Comparison of ENCODE assay signal across 30 cellular contexts in genomic region chr4:189505380-189505779, GRCh38.
"Had no signal": no experiment of that assay in that cellular context is flagged by ENCODE, and none has a peak within 500 bp of the region (broad histone marks: within the 10 kb centered on the region; RNA-seq: fewer than 3 reads in every experiment).

No MANE protein-coding gene starts in this region.

- H3K36me3 Mint-ChIP-seq: activated CD8-positive, alpha-beta memory T cell treated with anti-CD3 and anti-CD28 coated beads, Interleukin-2, amount 10 ng/mL, durations not matched to agents 7 days and 5 days; activated naive CD4-positive, alpha-beta T cell treated with anti-CD3 and anti-CD28 coated beads, Interleukin-2, amount 50 U/mL, for 24 hours; activated naive CD8-positive, alpha-beta T cell treated with anti-CD3 and anti-CD28 coated beads, Interleukin-2, amount 10 ng/mL, durations not matched to agents 7 days and 5 days had no signal

- H3K4me1 Mint-ChIP-seq: activated CD4-positive, alpha-beta memory T cell treated with anti-CD3 and anti-CD28 coated beads, Interleukin-2, amount 10 ng/mL, durations not matched to agents 7 days and 5 days; activated CD8-positive, alpha-beta memory T cell treated with anti-CD3 and anti-CD28 coated beads, Interleukin-2, amount 10 ng/mL, durations not matched to agents 7 days and 5 days; activated naive CD4-positive, alpha-beta T cell treated with anti-CD3 and anti-CD28 coated beads, Interleukin-2, amount 50 U/mL, for 24 hours; activated naive CD8-positive, alpha-beta T cell treated with anti-CD3 and anti-CD28 coated beads, Interleukin-2, amount 10 ng/mL, durations not matched to agents 7 days and 5 days; activated T-helper 17 cell treated with anti-CD3 and anti-CD28 coated beads, Interleukin-2, amount 50 U/mL, for 72 hours had no signal

- H3K27me3 Mint-ChIP-seq: activated CD4-positive, alpha-beta memory T cell treated with anti-CD3 and anti-CD28 coated beads, Interleukin-2, amount 10 ng/mL, durations not matched to agents 7 days and 5 days; activated CD8-positive, alpha-beta memory T cell treated with anti-CD3 and anti-CD28 coated beads, Interleukin-2, amount 10 ng/mL, durations not matched to agents 7 days and 5 days; activated naive CD4-positive, alpha-beta T cell treated with anti-CD3 and anti-CD28 coated beads, Interleukin-2, amount 50 U/mL, for 24 hours; activated naive CD8-positive, alpha-beta T cell treated with anti-CD3 and anti-CD28 coated beads, Interleukin-2, amount 10 ng/mL, durations not matched to agents 7 days and 5 days had no signal

- H3K27me3 ChIP-seq: ascending aorta, cardiac muscle cell, SJCRH30 had no signal

- H3K27ac ChIP-seq: ascending aorta, cardiac muscle cell, SJCRH30, SK-N-MC, WERI-Rb-1 had no signal

- H3K4me3 Mint-ChIP-seq: activated CD4-positive, alpha-beta memory T cell treated with anti-CD3 and anti-CD28 coated beads, Interleukin-2, amount 10 ng/mL, durations not matched to agents 7 days and 5 days; activated CD8-positive, alpha-beta memory T cell treated with anti-CD3 and anti-CD28 coated beads, Interleukin-2, amount 10 ng/mL, durations not matched to agents 7 days and 5 days; activated naive CD4-positive, alpha-beta T cell treated with anti-CD3 and anti-CD28 coated beads, Interleukin-2, amount 50 U/mL, for 24 hours; activated naive CD8-positive, alpha-beta T cell treated with anti-CD3 and anti-CD28 coated beads, Interleukin-2, amount 10 ng/mL, durations not matched to agents 7 days and 5 days; activated T-cell treated with anti-CD3 and anti-CD28 coated beads, Interleukin-2, amount 50 U/mL, for 72 hours; activated T-helper 17 cell treated with anti-CD3 and anti-CD28 coated beads, Interleukin-2, amount 50 U/mL, for 72 hours had no signal

- H3K27ac Mint-ChIP-seq: activated CD4-positive, alpha-beta memory T cell treated with anti-CD3 and anti-CD28 coated beads, Interleukin-2, amount 10 ng/mL, durations not matched to agents 7 days and 5 days; activated CD8-positive, alpha-beta memory T cell treated with anti-CD3 and anti-CD28 coated beads, Interleukin-2, amount 10 ng/mL, durations not matched to agents 7 days and 5 days; activated naive CD4-positive, alpha-beta T cell treated with anti-CD3 and anti-CD28 coated beads, Interleukin-2, amount 50 U/mL, for 24 hours; activated naive CD8-positive, alpha-beta T cell treated with anti-CD3 and anti-CD28 coated beads, Interleukin-2, amount 10 ng/mL, durations not matched to agents 7 days and 5 days; activated T-cell treated with anti-CD3 and anti-CD28 coated beads, Interleukin-2, amount 50 U/mL, for 72 hours; activated T-helper 17 cell treated with anti-CD3 and anti-CD28 coated beads, Interleukin-2, amount 50 U/mL, for 72 hours had no signal

- DNase-seq: activated CD4-positive, alpha-beta memory T cell treated with anti-CD3 and anti-CD28 coated beads, Interleukin-2, amount 10 ng/mL, durations not matched to agents 7 days and 5 days; activated CD4-positive, alpha-beta T cell treated with anti-CD3 and anti-CD28 coated beads for 1 hour; activated CD4-positive, alpha-beta T cell treated with anti-CD3 and anti-CD28 coated beads for 48 hours; activated CD4-positive, CD25-positive, alpha-beta regulatory T cell; activated CD8-positive, alpha-beta memory T cell treated with anti-CD3 and anti-CD28 coated beads for 24 hours; activated CD8-positive, alpha-beta memory T cell treated with anti-CD3 and anti-CD28 coated beads, Interleukin-2, amount 10 ng/mL, durations not matched to agents 7 days and 5 days; activated CD8-positive, alpha-beta memory T cell treated with anti-CD3 and anti-CD28 coated beads, Interleukin-2, amount 50 U/mL, for 48 hours; activated effector memory CD4-positive, alpha-beta T cell treated with anti-CD3 and anti-CD28 coated beads, Interleukin-2, amount 50 U/mL, for 16 hours; activated naive CD4-positive, alpha-beta T cell; activated naive CD8-positive, alpha-beta T cell treated with anti-CD3 and anti-CD28 coated beads, Interleukin-2, amount 10 ng/mL, durations not matched to agents 7 days and 5 days; activated T-cell treated with anti-CD3 and anti-CD28 coated beads, Interleukin-2, amount 50 U/mL, for 72 hours; amygdala; MM.1S; MV-4-11; NCI-H1092; NCI-H1436 treated with DMSO at 0.1 percent for 48 hours; NCI-H1694 treated with DMSO at 0.1 percent for 48 hours; NCI-H2029; NCI-H345; NCI-H524 treated with DMSO at 0.1 percent for 48 hours; SHP77; SJCRH30; T1000; WERI-Rb-1 had no signal

- H3K9me3 ChIP-seq: ascending aorta, SJCRH30 had no signal

- ATAC-seq: activated CD8-positive, alpha-beta memory T cell treated with anti-CD3 and anti-CD28 coated beads, Interleukin-2, amount 10 ng/mL, durations not matched to agents 7 days and 5 days; activated T-cell treated with anti-CD3 and anti-CD28 coated beads, Interleukin-2, amount 50 U/mL, for 72 hours; Panc1 had no signal

- H3K36me3 ChIP-seq: ascending aorta, cardiac muscle cell, SJCRH30, WERI-Rb-1 had no signal

- H3K4me3 ChIP-seq: ascending aorta, cardiac muscle cell, SJCRH30, SK-N-MC had no signal

- H3K4me1 ChIP-seq: ascending aorta, SJCRH30 had no signal
